Comparison of ENCODE assay signal across 31 cellular contexts in the genomic region with DNA sequence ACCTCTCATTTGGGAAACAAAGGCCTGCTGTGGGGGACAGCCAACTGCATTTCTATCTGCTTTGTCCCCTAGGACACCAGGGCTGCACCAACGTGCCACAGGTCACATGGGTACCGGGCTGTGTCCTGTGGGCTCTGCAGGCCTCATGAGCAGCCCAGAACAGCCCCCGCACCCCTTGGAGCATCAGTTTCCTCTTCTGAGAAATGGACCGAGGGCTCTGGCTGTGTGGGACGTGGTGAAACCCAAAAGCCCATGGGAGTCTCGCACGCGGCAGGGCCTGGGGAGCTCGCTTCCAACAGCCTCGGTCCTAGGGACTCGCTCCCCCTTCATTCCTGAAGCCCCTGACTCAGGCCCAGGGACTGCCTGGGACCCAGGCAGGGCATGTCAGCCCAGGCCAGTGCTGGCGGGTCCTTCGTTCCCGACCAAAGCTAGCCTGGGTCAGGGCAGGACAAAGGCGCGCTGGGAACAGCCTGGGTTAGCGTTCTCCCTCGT. TPM values are rescaled to one million over a fixed set of nuclear protein-coding genes. Genes with fewer than 3 reads are reported as not detected.
DNase-seq lines count a peak whose midpoint lies in the region; ATAC-seq, FAIRE-seq and TF ChIP-seq lines count a peak whose summit lies in the region.
"Had no signal": no experiment of that assay in that cellular context is flagged by ENCODE, and none has a peak within 500 bp of the region (broad histone marks: within the 10 kb centered on the region; RNA-seq: fewer than 3 reads in every experiment).

No MANE protein-coding gene starts in this region.

- H3K36me3 Mint-ChIP-seq in nephron progenitor cell (ENCODE audit: low read depth) = peaks cover 28% of the 10 kb centered on the region
- H3K36me3 Mint-ChIP-seq: activated naive CD4-positive, alpha-beta T cell treated with anti-CD3 and anti-CD28 coated beads, Interleukin-2, amount 50 U/mL, for 24 hours had no signal

- no peaks in the 10 kb centered on the region for H4K20me1 ChIP-seq in HepG2 (ENCODE audit: insufficient read depth, low read length)
- H4K20me1 ChIP-seq in OCI-LY7 (ENCODE audit: insufficient read depth, low read length) = no peaks in the 10 kb centered on the region; the same call in 1 of the 2 replicates

- TF ChIP-seq RAD21 in HepG2 (CRISPR knock-in tag; IDR thresholded peaks at IDR 0.05) = no peak

- intact Hi-C loops in HepG2 (cut with micrococcal nuclease; ENCODE audit: unreplicated experiment) (no loop called here), right lobe of liver (cut with DNase I) (no loop called here), OCI-LY7 (cut with micrococcal nuclease; ENCODE audit: unreplicated experiment) (loop anchor here (1.0 to 5.0 kb wide), 3 partner anchors 20 to 380 kb away; partner anchors contain the start of gene CIRBP)

- WGBS in HepG2 (ENCODE audit: low lambda C conversion rate) = 100% methylated on average over 2 of the region's 18 CpGs
- WGBS in right lobe of liver (ENCODE audit: insufficient coverage, low coverage, low lambda C conversion rate, missing lambda C conversion rate) = no CpG with 5 or more reads among the region's 18 CpGs

- H3K27ac Mint-ChIP-seq in nephron progenitor cell = peak overlapping the region; percentile 59
- H3K27ac Mint-ChIP-seq: activated CD4-positive, alpha-beta memory T cell treated with anti-CD3 and anti-CD28 coated beads, Interleukin-2, amount 10 ng/mL, durations not matched to agents 7 days and 5 days; activated naive CD4-positive, alpha-beta T cell treated with anti-CD3 and anti-CD28 coated beads, Interleukin-2, amount 50 U/mL, for 24 hours; activated T-helper 17 cell treated with anti-CD3 and anti-CD28 coated beads, Interleukin-2, amount 50 U/mL, for 72 hours; neural progenitor cell; stimulated activated effector memory CD8-positive, alpha-beta T cell treated with anti-CD3 and anti-CD28 coated beads, Interleukin-12 subunit alpha, Interleukin-12 subunit beta, amount 100 ng/mL, for 72 hours; T-helper 17 cell had no signal

- no TSS peak for BruUV-seq in HepG2 (replicated peaks; lab: Mats Ljungman, UMichigan)
- BruUV-seq in OCI-LY7 (replicated peaks; lab: Mats Ljungman, UMichigan) = no TSS peak

- no peaks in the 10 kb centered on the region for H3K9me2 ChIP-seq in OCI-LY7 (ENCODE audit: insufficient read depth, low read length)

- H3K79me2 ChIP-seq in HepG2 (ENCODE audit: insufficient read depth, low read length) = peaks cover 15% of the 10 kb centered on the region
- peaks cover 84% of the 10 kb centered on the region for H3K79me2 ChIP-seq in OCI-LY7 (ENCODE audit: insufficient read depth, low read depth, low read length)

- H3K9me3 ChIP-seq in HepG2 (ENCODE audit: low read length) (no peaks in the 10 kb centered on the region), right lobe of liver (no peaks in the 10 kb centered on the region), OCI-LY7 (ENCODE audit: low read length) (no peaks in the 10 kb centered on the region)
- H3K9me3 ChIP-seq: breast epithelium, heart left ventricle, lower lobe of right lung had no signal

- in situ Hi-C loops in HepG2 (cut with HindIII; ENCODE audit: extremely low pct_ligation_motif_present, low pct_unique_long_range_greater_than_20kb) = no loop called here

- H3K4me3 Mint-ChIP-seq in nephron progenitor cell = no peak overlapping the region
- H3K4me3 Mint-ChIP-seq: activated CD4-positive, alpha-beta memory T cell treated with anti-CD3 and anti-CD28 coated beads, Interleukin-2, amount 10 ng/mL, durations not matched to agents 7 days and 5 days; activated naive CD4-positive, alpha-beta T cell treated with anti-CD3 and anti-CD28 coated beads, Interleukin-2, amount 50 U/mL, for 24 hours; activated T-helper 17 cell treated with anti-CD3 and anti-CD28 coated beads, Interleukin-2, amount 50 U/mL, for 72 hours; CD4-positive, alpha-beta memory T cell; neural progenitor cell; stimulated activated effector memory CD8-positive, alpha-beta T cell treated with anti-CD3 and anti-CD28 coated beads, Interleukin-12 subunit alpha, Interleukin-12 subunit beta, amount 100 ng/mL, for 72 hours; T-helper 17 cell had no signal

- H3K4me1 Mint-ChIP-seq in nephron progenitor cell = peaks cover 37% of the 10 kb centered on the region

- H3K9ac ChIP-seq in HepG2 (ENCODE audit: insufficient read depth, low read depth, low read length) = no peak overlapping the region
- H3K9ac ChIP-seq: neural progenitor cell had no signal

- no peaks in the 10 kb centered on the region for H3K27me3 Mint-ChIP-seq in nephron progenitor cell (ENCODE audit: low read depth, poor library complexity)
- H3K27me3 Mint-ChIP-seq: activated CD4-positive, alpha-beta memory T cell treated with anti-CD3 and anti-CD28 coated beads, Interleukin-2, amount 10 ng/mL, durations not matched to agents 7 days and 5 days; activated naive CD4-positive, alpha-beta T cell treated with anti-CD3 and anti-CD28 coated beads, Interleukin-2, amount 50 U/mL, for 24 hours; activated T-helper 17 cell treated with anti-CD3 and anti-CD28 coated beads, Interleukin-2, amount 50 U/mL, for 72 hours; T-helper 17 cell had no signal

- DNase-seq in HepG2 (ENCODE audit: low spot score) = no peak
- DNase-seq in right lobe of liver = no peak
- peak; percentile 46 for DNase-seq in OCI-LY7 (ENCODE audit: low spot score)
- DNase-seq in nephron progenitor cell = no peak
- DNase-seq in GM19240 (ENCODE audit: insufficient read length, low spot score) = no peak
- no peak for DNase-seq in frontal cortex (ENCODE audit: low spot score in 2 of 2)
- DNase-seq in NCI-H69 (lab: John Stamatoyannopoulos, UW) = no peak
- DNase-seq: 8988T; activated CD4-positive, alpha-beta memory T cell treated with anti-CD3 and anti-CD28 coated beads, Interleukin-2, amount 10 ng/mL, durations not matched to agents 7 days and 5 days; activated CD4-positive, alpha-beta T cell treated with anti-CD3 and anti-CD28 coated beads for 1 hour; CD4-positive, alpha-beta memory T cell; DMS 273 treated with DMSO at 0.1 percent for 48 hours; effector CD4-positive, alpha-beta T cell; kidney glomerular epithelial cell; lower lobe of right lung; NCI-H1105 treated with DMSO at 0.1 percent for 48 hours; NCI-H2029 treated with DMSO at 0.1 percent for 48 hours; NCI-H2227 treated with DMSO at 0.1 percent for 48 hours; NCI-H526 treated with DMSO at 0.1 percent for 48 hours; stimulated activated CD4-positive, alpha-beta T cell treated with anti-CD3 and anti-CD28 coated beads, Interleukin-4, amount 100 ng/mL, for 24 hours; T-helper 17 cell had no signal

- no peak for ATAC-seq in HepG2
- ATAC-seq in right lobe of liver = no peak
- ATAC-seq in HG03520 (IDR thresholded peaks at IDR 0.05; ENCODE audit: unreplicated experiment) = no peak
- ATAC-seq: activated T-helper 17 cell treated with anti-CD3 and anti-CD28 coated beads, Interleukin-2, amount 50 U/mL, for 72 hours; heart left ventricle; lower lobe of right lung; sciatic nerve; stimulated activated effector memory CD8-positive, alpha-beta T cell treated with anti-CD3 and anti-CD28 coated beads, Interleukin-12 subunit alpha, Interleukin-12 subunit beta, amount 100 ng/mL, for 72 hours; T-helper 17 cell had no signal

- no peaks in the 10 kb centered on the region for H3K9me3 Mint-ChIP-seq in nephron progenitor cell
- H3K9me3 Mint-ChIP-seq: activated CD4-positive, alpha-beta memory T cell treated with anti-CD3 and anti-CD28 coated beads, Interleukin-2, amount 10 ng/mL, durations not matched to agents 7 days and 5 days; activated naive CD4-positive, alpha-beta T cell treated with anti-CD3 and anti-CD28 coated beads, Interleukin-2, amount 50 U/mL, for 24 hours; activated T-helper 17 cell treated with anti-CD3 and anti-CD28 coated beads, Interleukin-2, amount 50 U/mL, for 72 hours; neural progenitor cell; stimulated activated effector memory CD8-positive, alpha-beta T cell treated with anti-CD3 and anti-CD28 coated beads, Interleukin-12 subunit alpha, Interleukin-12 subunit beta, amount 100 ng/mL, for 72 hours had no signal

- POLR2A ChIA-PET in HepG2 (lab: Yijun Ruan, JAX) = no interaction called here
- POLR2A ChIA-PET in OCI-LY7 (lab: Charles Lee) = interaction anchor here (0.5 to 0.7 kb wide), 2 partner anchors 19 to 42 kb away, joined by 3 read pairs; no protein-coding TSS in a partner anchor

- FAIRE-seq in HepG2 (lab: Jason Lieb, UNC) = no peak
- no peak for FAIRE-seq in frontal cortex (lab: Jason Lieb, UNC)

- H3K36me3 ChIP-seq in HepG2 (replicated peaks in 1 of 2; ENCODE audit: control insufficient read depth in 1 of 2, insufficient read depth in 2 of 2, low read length in 2 of 2) = peaks cover 2 to 41% of the 10 kb centered on the region in 2 experiments; a peak in 4 of 5 replicates
- H3K36me3 ChIP-seq in right lobe of liver = no peaks in the 10 kb centered on the region
- peaks cover 89% of the 10 kb centered on the region for H3K36me3 ChIP-seq in OCI-LY7 (ENCODE audit: insufficient read depth, low read length)
- H3K36me3 ChIP-seq: breast epithelium had no signal

- CTCF ChIA-PET in HepG2 (lab: Yijun Ruan, JAX; ENCODE audit: low intra/inter-chr PET ratio, low total read pairs) = no interaction called here
- CTCF ChIA-PET in OCI-LY7 (lab: Charles Lee; ENCODE audit: unreplicated experiment) = interaction anchor here (0.5 kb wide), 1 partner anchor 216 kb away, joined by 7 read pairs; no protein-coding TSS in a partner anchor

- H3K4me2 ChIP-seq in HepG2 (ENCODE audit: low read depth, low read length) (no peak overlapping the region), OCI-LY7 (ENCODE audit: low read length) (peak overlapping the region; percentile 93)
- H3K4me2 ChIP-seq: neural progenitor cell had no signal

- H3K4me3 ChIP-seq in HepG2 (replicated peaks in 1 of 3; ENCODE audit: insufficient read depth in 1 of 3, low read depth in 2 of 3, low read length in 3 of 3) (no peak overlapping the region), right lobe of liver (no peak overlapping the region), OCI-LY7 (ENCODE audit: low read depth, low read length, poor library complexity, severe bottlenecking) (peak overlapping the region; percentile 94)
- H3K4me3 ChIP-seq: breast epithelium, heart left ventricle, lower lobe of right lung, neural progenitor cell, SK-N-MC had no signal

- no peak for TF ChIP-seq CTCF in HepG2 (CRISPR knock-in tag; IDR thresholded peaks at IDR 0.05)
- no peak for TF ChIP-seq CTCF in right lobe of liver (IDR thresholded peaks at IDR 0.05)
- TF ChIP-seq CTCF in OCI-LY7 (conservative IDR thresholded peaks at IDR 0.05; ENCODE audit: low read length) = no peak
- TF ChIP-seq CTCF in nephron progenitor cell (IDR thresholded peaks at IDR 0.05) = no peak

- H3K27ac ChIP-seq in HepG2 (ENCODE audit: extremely low read length, insufficient read depth, low read length) = no peak overlapping the region
- no peak overlapping the region for H3K27ac ChIP-seq in right lobe of liver
- H3K27ac ChIP-seq in OCI-LY7 (ENCODE audit: low read depth, low read length, poor library complexity, severe bottlenecking) = peak overlapping the region; percentile 98
- H3K27ac ChIP-seq: breast epithelium, epithelial cell of prostate, heart left ventricle, lower lobe of right lung, neural progenitor cell had no signal

- H3K27me3 ChIP-seq in HepG2 (ENCODE audit: control insufficient read depth in 1 of 2, insufficient read depth in 2 of 2, low read length in 2 of 2) = no peaks in the 10 kb centered on the region
- H3K27me3 ChIP-seq in right lobe of liver = no peaks in the 10 kb centered on the region
- H3K27me3 ChIP-seq: breast epithelium, heart left ventricle, neural progenitor cell had no signal

- no peak overlapping the region for H2AFZ ChIP-seq in HepG2 (ENCODE audit: low read length)
- no peak overlapping the region for H2AFZ ChIP-seq in OCI-LY7 (ENCODE audit: low read length)
- H2AFZ ChIP-seq: neural progenitor cell had no signal

- TF ChIP-seq POLR2A in HepG2 (IDR thresholded peaks at IDR 0.05; ENCODE audit: insufficient read depth in 1 of 2, low read depth in 2 of 2, low read length in 2 of 2) (no peak), right lobe of liver (IDR thresholded peaks at IDR 0.05) (no peak)

- no peak for TF ChIP-seq EP300 in HepG2 (IDR thresholded peaks at IDR 0.05; ENCODE audit: low read depth in 2 of 2, low read length in 2 of 2)
- no peak for TF ChIP-seq EP300 in HepG2 (CRISPR knock-in tag; IDR thresholded peaks at IDR 0.05; ENCODE audit: borderline replicate concordance)

- H3K4me1 ChIP-seq in HepG2 (ENCODE audit: insufficient read depth, low read length) (peaks cover 13% of the 10 kb centered on the region), right lobe of liver (no peaks in the 10 kb centered on the region), OCI-LY7 (ENCODE audit: insufficient read depth, low read length, poor library complexity, severe bottlenecking) (peaks cover 55% of the 10 kb centered on the region)

RNA-seq across cellular contexts. Expression of gene TCF3, which starts 4.7 kb away (rescaled TPM):
- total RNA-seq in HepG2 (2016; rRNA removed; fragmentation: Illumina TruSeq; extraction: Trizol) (38.0 and 53.2 TPM in 2 replicates), right lobe of liver (10 to 100 TPM; 11.0 to 30.1 (median 15.9) TPM), OCI-LY7 (2022) (811 and 878 TPM in 2 replicates), frontal cortex (16.7 TPM)
- total RNA-seq in HepG2 (2016; cell fraction: cytosol; rRNA removed; fragmentation: Illumina TruSeq; extraction: Trizol; ENCODE audit: low read depth) = 24.5 and 28.5 TPM in 2 replicates
- total RNA-seq in HepG2 (2016; cell fraction: insoluble cytoplasmic fraction; rRNA removed; fragmentation: Illumina TruSeq; extraction: Trizol) = 29.0 and 50.0 TPM in 2 replicates
- total RNA-seq in HepG2 (2016; cell fraction: membrane; rRNA removed; fragmentation: Illumina TruSeq; extraction: Trizol) = 81.6 and 83.0 TPM in 2 replicates
- total RNA-seq in HepG2 (2016; cell fraction: nucleus; rRNA removed; fragmentation: Illumina TruSeq; extraction: Trizol) = 28.3 and 35.7 TPM in 2 replicates
- polyA plus RNA-seq in HepG2 (2011; rRNA removed) = 51.4 and 52.0 TPM in 2 replicates
- 39.6 and 81.0 TPM in 2 replicates for polyA plus RNA-seq in HepG2 (2011; cell fraction: cytosol; rRNA removed)
- 168 and 260 TPM in 2 replicates for polyA plus RNA-seq in HepG2 (2011; cell fraction: nucleus; rRNA removed)
- polyA plus RNA-seq in HepG2 (2012) = 51.8 and 53.9 TPM in 2 replicates
- polyA plus RNA-seq in HepG2 (2016; cell fraction: cytosol; fragmentation: Illumina TruSeq; extraction: Trizol; ENCODE audit: low read depth) = 65.0 and 68.6 TPM in 2 replicates
- 77.8 and 91.9 TPM in 2 replicates for polyA plus RNA-seq in HepG2 (2016; cell fraction: insoluble cytoplasmic fraction; fragmentation: Illumina TruSeq; extraction: Trizol; ENCODE audit: low read depth)
- polyA plus RNA-seq in HepG2 (2016; cell fraction: membrane; fragmentation: Illumina TruSeq; extraction: Trizol; ENCODE audit: low read depth) = 123 and 140 TPM in 2 replicates
- 119 and 120 TPM in 2 replicates for polyA plus RNA-seq in HepG2 (2016; cell fraction: nucleus; fragmentation: Illumina TruSeq; extraction: Trizol; ENCODE audit: insufficient read depth, low read depth)
- 55.1 and 105 TPM in 2 replicates for polyA minus RNA-seq in HepG2 (2011; rRNA and poly(A)+ RNA removed; ENCODE audit: low replicate concordance)
- polyA minus RNA-seq in HepG2 (2011; cell fraction: cytosol; rRNA and poly(A)+ RNA removed) = 44.3 and 47.1 TPM in 2 replicates
- 17.8 and 22.5 TPM in 2 replicates for polyA minus RNA-seq in HepG2 (2011; cell fraction: nucleus; rRNA and poly(A)+ RNA removed)
- 413 and 518 TPM in 2 replicates for total RNA-seq in OCI-LY7 (2014; rRNA removed; shearing (Covaris generic))

RNA-seq across cellular contexts. Expression of gene UQCR11, which starts 42.4 kb away (rescaled TPM):
- 214 and 216 TPM in 2 replicates for total RNA-seq in HepG2 (2016; rRNA removed; fragmentation: Illumina TruSeq; extraction: Trizol)
- total RNA-seq in HepG2 (2016; cell fraction: cytosol; rRNA removed; fragmentation: Illumina TruSeq; extraction: Trizol; ENCODE audit: low read depth) = 181 and 320 TPM in 2 replicates
- 205 and 210 TPM in 2 replicates for total RNA-seq in HepG2 (2016; cell fraction: insoluble cytoplasmic fraction; rRNA removed; fragmentation: Illumina TruSeq; extraction: Trizol)
- 252 and 309 TPM in 2 replicates for total RNA-seq in HepG2 (2016; cell fraction: membrane; rRNA removed; fragmentation: Illumina TruSeq; extraction: Trizol)
- total RNA-seq in HepG2 (2016; cell fraction: nucleus; rRNA removed; fragmentation: Illumina TruSeq; extraction: Trizol) = 63.8 and 65.4 TPM in 2 replicates
- polyA plus RNA-seq in HepG2 (2011; rRNA removed) = 111 and 125 TPM in 2 replicates
- polyA plus RNA-seq in HepG2 (2011; cell fraction: cytosol; rRNA removed) = 81.4 and 152 TPM in 2 replicates
- 46.6 and 47.9 TPM in 2 replicates for polyA plus RNA-seq in HepG2 (2011; cell fraction: nucleus; rRNA removed)
- 92.9 and 123 TPM in 2 replicates for polyA plus RNA-seq in HepG2 (2012)
- 249 and 487 TPM in 2 replicates for polyA plus RNA-seq in HepG2 (2016; cell fraction: cytosol; fragmentation: Illumina TruSeq; extraction: Trizol; ENCODE audit: low read depth)
- 158 and 171 TPM in 2 replicates for polyA plus RNA-seq in HepG2 (2016; cell fraction: insoluble cytoplasmic fraction; fragmentation: Illumina TruSeq; extraction: Trizol; ENCODE audit: low read depth)
- polyA plus RNA-seq in HepG2 (2016; cell fraction: membrane; fragmentation: Illumina TruSeq; extraction: Trizol; ENCODE audit: low read depth) = 210 and 295 TPM in 2 replicates
- polyA plus RNA-seq in HepG2 (2016; cell fraction: nucleus; fragmentation: Illumina TruSeq; extraction: Trizol; ENCODE audit: insufficient read depth, low read depth) = 98.1 and 120 TPM in 2 replicates
- 32.9 and 62.2 TPM in 2 replicates for polyA minus RNA-seq in HepG2 (2011; rRNA and poly(A)+ RNA removed; ENCODE audit: low replicate concordance)
- polyA minus RNA-seq in HepG2 (2011; cell fraction: cytosol; rRNA and poly(A)+ RNA removed) = 12.7 and 18.7 TPM in 2 replicates
- polyA minus RNA-seq in HepG2 (2011; cell fraction: nucleus; rRNA and poly(A)+ RNA removed) = 15.9 and 18.2 TPM in 2 replicates
- total RNA-seq in right lobe of liver = 100 to 1,000 TPM in 4 of 6 experiments, 10 to 100 TPM in 2; 59.6 to 202 (median 172) TPM
- 85.3 and 86.2 TPM in 2 replicates for total RNA-seq in OCI-LY7 (2014; rRNA removed; shearing (Covaris generic))
- total RNA-seq in OCI-LY7 (2022) = 143 and 187 TPM in 2 replicates
- total RNA-seq in frontal cortex = 65.6 TPM

RNA-seq across cellular contexts. Expression of gene MBD3, which starts 55.0 kb away (rescaled TPM):
- total RNA-seq in HepG2 (2016; rRNA removed; fragmentation: Illumina TruSeq; extraction: Trizol) (58.9 and 76.9 TPM in 2 replicates), right lobe of liver (10 to 100 TPM; 27.3 to 72.1 (median 30.1) TPM), OCI-LY7 (2022) (168 TPM in 2 replicates), frontal cortex (50.1 TPM)
- total RNA-seq in HepG2 (2016; cell fraction: cytosol; rRNA removed; fragmentation: Illumina TruSeq; extraction: Trizol; ENCODE audit: low read depth) = 18.4 and 19.5 TPM in 2 replicates
- 59.4 and 81.3 TPM in 2 replicates for total RNA-seq in HepG2 (2016; cell fraction: insoluble cytoplasmic fraction; rRNA removed; fragmentation: Illumina TruSeq; extraction: Trizol)
- 58.1 and 59.8 TPM in 2 replicates for total RNA-seq in HepG2 (2016; cell fraction: membrane; rRNA removed; fragmentation: Illumina TruSeq; extraction: Trizol)
- total RNA-seq in HepG2 (2016; cell fraction: nucleus; rRNA removed; fragmentation: Illumina TruSeq; extraction: Trizol) = 37.4 and 41.1 TPM in 2 replicates
- 21.2 and 32.4 TPM in 2 replicates for polyA plus RNA-seq in HepG2 (2011; rRNA removed)
- polyA plus RNA-seq in HepG2 (2011; cell fraction: cytosol; rRNA removed) = 25.5 and 43.1 TPM in 2 replicates
- 88.4 and 96.9 TPM in 2 replicates for polyA plus RNA-seq in HepG2 (2011; cell fraction: nucleus; rRNA removed)
- polyA plus RNA-seq in HepG2 (2012) = 21.4 and 34.5 TPM in 2 replicates
- 19.9 and 20.7 TPM in 2 replicates for polyA plus RNA-seq in HepG2 (2016; cell fraction: cytosol; fragmentation: Illumina TruSeq; extraction: Trizol; ENCODE audit: low read depth)
- 57.2 and 62.2 TPM in 2 replicates for polyA plus RNA-seq in HepG2 (2016; cell fraction: insoluble cytoplasmic fraction; fragmentation: Illumina TruSeq; extraction: Trizol; ENCODE audit: low read depth)
- 39.6 and 43.3 TPM in 2 replicates for polyA plus RNA-seq in HepG2 (2016; cell fraction: membrane; fragmentation: Illumina TruSeq; extraction: Trizol; ENCODE audit: low read depth)
- polyA plus RNA-seq in HepG2 (2016; cell fraction: nucleus; fragmentation: Illumina TruSeq; extraction: Trizol; ENCODE audit: insufficient read depth, low read depth) = 100 and 109 TPM in 2 replicates
- 65.5 and 79.2 TPM in 2 replicates for polyA minus RNA-seq in HepG2 (2011; rRNA and poly(A)+ RNA removed; ENCODE audit: low replicate concordance)
- 29.4 and 32.5 TPM in 2 replicates for polyA minus RNA-seq in HepG2 (2011; cell fraction: cytosol; rRNA and poly(A)+ RNA removed)
- 20.1 and 22.0 TPM in 2 replicates for polyA minus RNA-seq in HepG2 (2011; cell fraction: nucleus; rRNA and poly(A)+ RNA removed)
- total RNA-seq in OCI-LY7 (2014; rRNA removed; shearing (Covaris generic)) = 147 and 172 TPM in 2 replicates

Comparison
In these comparisons a context has a peak if more than half of its experiments do, and no peak if none do; other contexts are left out.
1. RNA of gene TCF3, which starts 4.7 kb away (total RNA-seq): 413 to 878 TPM in OCI-LY7; 24.5 to 83.0 TPM in HepG2, 11.0 to 30.1 TPM in right lobe of liver and 16.7 TPM in frontal cortex (single experiment); every median in the first group is over 4 times any median in the second.